Comparison of ENCODE assay signal across 21 cellular contexts in the genomic region with DNA sequence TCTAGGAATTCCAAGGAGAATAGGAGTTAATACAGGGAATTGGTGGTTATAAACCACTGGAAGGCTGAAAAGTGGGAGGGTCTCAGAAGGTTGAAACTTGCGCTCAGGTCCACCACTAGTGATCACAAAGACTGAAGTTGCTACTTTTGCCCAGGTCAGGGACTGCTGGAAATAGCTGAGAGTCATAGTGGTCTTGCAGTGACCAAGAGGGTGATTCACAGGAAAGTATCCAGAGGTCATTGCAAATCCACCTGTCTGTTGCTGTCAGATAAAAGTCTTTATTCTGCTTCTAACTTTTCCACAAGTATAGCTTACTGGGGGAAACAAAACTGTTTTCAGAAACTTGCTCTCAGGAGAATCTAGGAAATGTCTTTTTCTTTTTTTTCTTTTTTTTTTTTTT.
"Had no signal": no experiment of that assay in that cellular context is flagged by ENCODE, and none has a peak within 500 bp of the region (broad histone marks: within the 10 kb centered on the region; RNA-seq: fewer than 3 reads in every experiment).

No MANE protein-coding gene starts in this region.

- ATAC-seq: esophagus mucosa; heart right ventricle; mucosa of descending colon; naive thymus-derived CD4-positive, alpha-beta T cell; right lobe of liver had no signal

- H3K9me3 ChIP-seq: heart right ventricle, mucosa of descending colon, right lobe of liver, testis, upper lobe of left lung had no signal

- H3K9me3 Mint-ChIP-seq: activated B cell treated with CpG ODN at 0.5 μM for 24 hours; immature natural killer cell; naive thymus-derived CD4-positive, alpha-beta T cell; neural progenitor cell had no signal

- H3K36me3 Mint-ChIP-seq: immature natural killer cell; naive thymus-derived CD4-positive, alpha-beta T cell; neural progenitor cell had no signal

- H3K4me1 ChIP-seq: neural progenitor cell, right lobe of liver, testis had no signal

- H3K27ac ChIP-seq: heart right ventricle, neural progenitor cell, right lobe of liver, SK-N-MC, testis, upper lobe of left lung had no signal

- H3K27me3 ChIP-seq: neural progenitor cell, right lobe of liver, testis, upper lobe of left lung had no signal

- H3K4me3 Mint-ChIP-seq: activated B cell treated with CpG ODN at 0.5 μM for 24 hours, immature natural killer cell, neural progenitor cell had no signal

- H3K4me3 ChIP-seq: heart right ventricle, mucosa of descending colon, neural progenitor cell, right lobe of liver, SK-N-MC, smooth muscle cell, testis, upper lobe of left lung had no signal

- H3K27me3 Mint-ChIP-seq: activated B cell treated with CpG ODN at 0.5 μM for 24 hours; naive thymus-derived CD4-positive, alpha-beta T cell had no signal

- DNase-seq: activated B cell treated with CpG ODN at 0.5 μM for 24 hours; activated CD4-positive, alpha-beta T cell treated with anti-CD3 and anti-CD28 coated beads for 4 hours; activated gamma-delta T cell treated with Interleukin-2 at 50 U/mL for 16 hours; cerebellar nuclear complex; cortex of kidney; effector CD4-positive, alpha-beta T cell; heart right ventricle; immature natural killer cell; kidney glomerular epithelial cell; mesenchymal stem cell; mucosa of descending colon; naive thymus-derived CD4-positive, alpha-beta T cell; right lobe of liver; stimulated activated CD4-positive, alpha-beta T cell treated with anti-CD3 and anti-CD28 coated beads, Interleukin-4, amount 100 ng/mL, for 1 hour; T-helper 9 cell; testis; upper lobe of left lung had no signal

- H3K27ac Mint-ChIP-seq: activated B cell treated with CpG ODN at 0.5 μM for 24 hours, immature natural killer cell, neural progenitor cell had no signal

- H3K36me3 ChIP-seq: heart right ventricle, neural progenitor cell, right lobe of liver, upper lobe of left lung had no signal
